Comparison of ENCODE assay signal across 1 cellular context in the genomic region with DNA sequence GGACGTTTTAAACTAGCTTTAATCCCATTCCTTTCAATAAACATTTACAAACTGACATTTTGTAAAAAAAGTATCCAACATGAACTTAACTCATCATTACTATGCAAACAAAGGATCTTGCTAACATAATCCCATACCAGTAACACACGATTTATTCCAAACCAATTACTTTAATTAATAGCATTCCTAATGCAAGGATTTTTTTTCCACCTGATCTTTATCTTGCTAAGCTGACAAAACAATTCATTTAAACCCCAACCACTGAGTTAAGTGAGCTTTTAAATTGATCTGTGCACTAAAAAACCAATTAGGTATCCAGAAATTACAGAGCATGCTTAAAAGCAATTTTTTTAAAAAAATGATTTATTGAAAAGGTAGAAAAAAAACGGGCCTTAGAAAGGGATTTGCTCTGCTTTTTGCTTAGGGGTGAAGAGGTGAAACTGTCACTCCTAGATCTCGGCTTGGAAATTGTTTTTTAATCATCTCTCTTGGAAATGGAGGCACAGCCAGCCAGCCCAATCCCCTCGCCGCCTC.
TF ChIP-seq lines count a peak whose summit lies in the region.

No MANE protein-coding gene starts in this region.

TF ChIP-seq in K562, 482 proteins besides CTCF, POLR2A, EP300 and RAD21 (continued from another document):
- TF ChIP-seq, protein P1, sequence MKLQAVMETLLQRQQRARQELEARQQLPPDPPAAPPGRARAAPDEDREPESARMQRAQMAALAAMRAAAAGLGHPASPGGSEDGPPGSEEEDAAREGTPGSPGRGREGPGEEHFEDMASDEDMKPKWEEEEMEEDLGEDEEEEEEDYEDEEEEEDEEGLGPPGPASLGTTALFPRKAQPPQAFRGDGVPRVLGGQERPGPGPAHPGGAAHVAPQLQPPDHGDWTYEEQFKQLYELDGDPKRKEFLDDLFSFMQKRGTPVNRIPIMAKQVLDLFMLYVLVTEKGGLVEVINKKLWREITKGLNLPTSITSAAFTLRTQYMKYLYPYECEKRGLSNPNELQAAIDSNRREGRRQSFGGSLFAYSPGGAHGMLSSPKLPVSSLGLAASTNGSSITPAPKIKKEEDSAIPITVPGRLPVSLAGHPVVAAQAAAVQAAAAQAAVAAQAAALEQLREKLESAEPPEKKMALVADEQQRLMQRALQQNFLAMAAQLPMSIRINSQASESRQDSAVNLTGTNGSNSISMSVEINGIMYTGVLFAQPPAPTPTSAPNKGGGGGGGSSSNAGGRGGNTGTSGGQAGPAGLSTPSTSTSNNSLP (IDR thresholded peaks at IDR 0.05; ENCODE audit: borderline replicate concordance, low read depth, low read length) = 0 out of 2 replicates have a peak, but pooled peaks have one; percentile 27
- TF ChIP-seq SIRT6 (IDR thresholded peaks at IDR 0.05; ENCODE audit: low read depth, low read length) = no peak
- 0 out of 2 replicates have a peak, but pooled peaks have one; percentile 8 for TF ChIP-seq GATA2 (CRISPR knock-in tag; IDR thresholded peaks at IDR 0.05)
TF ChIP-seq in K562: peak in this region for 3.
